Comparison of ENCODE assay signal across 10 cellular contexts in genomic region chr7:2478387-2478760, GRCh38. TPM values are rescaled to one million over a fixed set of nuclear protein-coding genes. Genes with fewer than 3 reads are reported as not detected.
DNase-seq lines count a peak whose midpoint lies in the region; ATAC-seq and TF ChIP-seq lines count a peak whose summit lies in the region.
"Had no signal": no experiment of that assay in that cellular context is flagged by ENCODE, and none has a peak within 500 bp of the region (broad histone marks: within the 10 kb centered on the region; RNA-seq: fewer than 3 reads in every experiment).

No MANE protein-coding gene starts in this region.

- in situ Hi-C loops in astrocyte of the spinal cord (cut with HindIII; ENCODE audit: low sequenced_read_pairs): no loop called here

- intact Hi-C loops in activated CD8-positive, alpha-beta T cell treated with anti-CD3 and anti-CD28 coated beads for 36 hours (cut with micrococcal nuclease): loop anchor here (5.0 kb wide), 1 partner anchor 44 kb away; no protein-coding TSS in a partner anchor
- intact Hi-C loops in lower leg skin (cut with DNase I; ENCODE audit: low total_unique reads): loop anchor here (10.0 kb wide), 1 partner anchor 904 kb away; the partner anchor contains the start of gene PSMG3
- intact Hi-C loops in aorta (cut with DNase I): no loop called here

- no peaks in the 10 kb centered on the region for H3K4me1 ChIP-seq in aorta (ENCODE audit: control insufficient read depth in 1 of 2, insufficient read depth in 2 of 2, low read length in 2 of 2)

- no peak overlapping the region for H3K4me3 ChIP-seq in astrocyte of the spinal cord (ENCODE audit: low read depth, low read length)
- no peak overlapping the region for H3K4me3 ChIP-seq in lower leg skin (ENCODE audit: low read depth, poor library complexity, severe bottlenecking)
- H3K4me3 ChIP-seq in aorta (ENCODE audit: low read length in 2 of 2): no peak overlapping the region

- no peak overlapping the region for H3K27ac ChIP-seq in aorta (ENCODE audit: low read depth in 1 of 2, low read length in 2 of 2)

- H3K27me3 ChIP-seq in aorta (ENCODE audit: control insufficient read depth in 1 of 2, insufficient read depth in 2 of 2, low read length in 1 of 2): no peaks in the 10 kb centered on the region

- no peak for TF ChIP-seq CTCF in activated CD8-positive, alpha-beta T cell treated with anti-CD3 and anti-CD28 coated beads for 36 hours (IDR thresholded peaks at IDR 0.05)
- TF ChIP-seq CTCF in astrocyte of the spinal cord (IDR thresholded peaks at IDR 0.05; ENCODE audit: low read depth, low read length): no peak
- TF ChIP-seq CTCF in lower leg skin (IDR thresholded peaks at IDR 0.05): no peak

- DNase-seq in activated CD8-positive, alpha-beta T cell treated with anti-CD3 and anti-CD28 coated beads, Interleukin-2, amount 10 ng/mL, durations not matched to agents 7 days and 5 days: peak; percentile 33
- no peak for DNase-seq in activated CD8-positive, alpha-beta T cell treated with anti-CD3 and anti-CD28 coated beads for 36 hours
- DNase-seq in astrocyte of the spinal cord (ENCODE audit: low read depth, low spot score): peak; percentile 37
- peak; percentile 80 to 94 for DNase-seq in lower leg skin (ENCODE audit: low spot score in 2 of 2)
- DNase-seq in aorta: peak; percentile 82 to 90
- no peak for DNase-seq in activated naive CD4-positive, alpha-beta T cell treated with anti-CD3 and anti-CD28 coated beads, Interleukin-2, amount 50 U/mL, for 72 hours (ENCODE audit: low spot score in 2 of 2)

- H3K9me3 Mint-ChIP-seq in activated CD8-positive, alpha-beta T cell treated with anti-CD3 and anti-CD28 coated beads, Interleukin-2, amount 10 ng/mL, durations not matched to agents 7 days and 5 days (ENCODE audit: insufficient read depth): no peaks in the 10 kb centered on the region
- H3K9me3 Mint-ChIP-seq in activated CD8-positive, alpha-beta T cell treated with anti-CD3 and anti-CD28 coated beads for 36 hours: peaks cover 6% of the 10 kb centered on the region
- no peaks in the 10 kb centered on the region for H3K9me3 Mint-ChIP-seq in activated naive CD4-positive, alpha-beta T cell treated with anti-CD3 and anti-CD28 coated beads, Interleukin-2, amount 50 U/mL, for 72 hours

- no peaks in the 10 kb centered on the region for H3K36me3 ChIP-seq in aorta (ENCODE audit: control insufficient read depth in 1 of 2, insufficient read depth in 2 of 2, low read length in 1 of 2)

- no peak for TF ChIP-seq POLR2A in lower leg skin (IDR thresholded peaks at IDR 0.05)

- peaks cover 6% of the 10 kb centered on the region for H3K27me3 Mint-ChIP-seq in activated CD8-positive, alpha-beta T cell treated with anti-CD3 and anti-CD28 coated beads, Interleukin-2, amount 10 ng/mL, durations not matched to agents 7 days and 5 days (ENCODE audit: low read depth)
- H3K27me3 Mint-ChIP-seq in activated CD8-positive, alpha-beta T cell treated with anti-CD3 and anti-CD28 coated beads for 36 hours: no peaks in the 10 kb centered on the region

- H3K27ac Mint-ChIP-seq in activated CD8-positive, alpha-beta T cell treated with anti-CD3 and anti-CD28 coated beads, Interleukin-2, amount 10 ng/mL, durations not matched to agents 7 days and 5 days: no peak overlapping the region
- H3K27ac Mint-ChIP-seq in activated CD8-positive, alpha-beta T cell treated with anti-CD3 and anti-CD28 coated beads for 36 hours: no peak overlapping the region
- H3K27ac Mint-ChIP-seq in activated naive CD4-positive, alpha-beta T cell treated with anti-CD3 and anti-CD28 coated beads, Interleukin-2, amount 50 U/mL, for 72 hours: no peak overlapping the region

- WGBS in lower leg skin, 2 donors: 7 to 35% methylated on average over 8 to 9 of the region's 11 CpGs
- WGBS in aorta, 2 donors: 9 to 13% methylated on average over 11 of the region's 11 CpGs

- H3K4me3 Mint-ChIP-seq in activated CD8-positive, alpha-beta T cell treated with anti-CD3 and anti-CD28 coated beads, Interleukin-2, amount 10 ng/mL, durations not matched to agents 7 days and 5 days: no peak overlapping the region
- H3K4me3 Mint-ChIP-seq in activated CD8-positive, alpha-beta T cell treated with anti-CD3 and anti-CD28 coated beads for 36 hours: no peak overlapping the region

- no peaks in the 10 kb centered on the region for H3K9me3 ChIP-seq in aorta (ENCODE audit: control insufficient read depth, low read length)

- H3K4me1 Mint-ChIP-seq in activated CD8-positive, alpha-beta T cell treated with anti-CD3 and anti-CD28 coated beads, Interleukin-2, amount 10 ng/mL, durations not matched to agents 7 days and 5 days (ENCODE audit: low read depth): peaks cover 21% of the 10 kb centered on the region
- no peaks in the 10 kb centered on the region for H3K4me1 Mint-ChIP-seq in activated CD8-positive, alpha-beta T cell treated with anti-CD3 and anti-CD28 coated beads for 36 hours (ENCODE audit: low read depth)

- POLR2A ChIA-PET in activated CD8-positive, alpha-beta T cell treated with anti-CD3 and anti-CD28 coated beads, Interleukin-2, amount 10 ng/mL, durations not matched to agents 7 days and 5 days (lab: Charles Lee): interaction anchor here (1.2 kb wide), 1 partner anchor 48 kb away, joined by 3 read pairs; no protein-coding TSS in a partner anchor
- POLR2A ChIA-PET in activated CD8-positive, alpha-beta T cell treated with anti-CD3 and anti-CD28 coated beads for 36 hours (lab: Charles Lee): interaction anchor here (1.0 kb wide), 1 partner anchor 52 kb away, joined by 4 read pairs; no protein-coding TSS in a partner anchor

- CTCF ChIA-PET in activated CD8-positive, alpha-beta T cell treated with anti-CD3 and anti-CD28 coated beads, Interleukin-2, amount 10 ng/mL, durations not matched to agents 7 days and 5 days (lab: Charles Lee): interaction anchor here (0.8 to 3.0 kb wide), 4 partner anchors 10 to 172 kb away, joined by 3 to 15 read pairs (median 6); no protein-coding TSS in a partner anchor
- CTCF ChIA-PET in activated CD8-positive, alpha-beta T cell treated with anti-CD3 and anti-CD28 coated beads for 36 hours (lab: Charles Lee): interaction anchor here (0.9 to 1.6 kb wide), 7 partner anchors 8 to 232 kb away, joined by 3 to 5 read pairs (median 3); partner anchors contain the start of gene IQCE

- no peaks in the 10 kb centered on the region for H3K36me3 Mint-ChIP-seq in activated CD8-positive, alpha-beta T cell treated with anti-CD3 and anti-CD28 coated beads, Interleukin-2, amount 10 ng/mL, durations not matched to agents 7 days and 5 days (ENCODE audit: low read depth)
- no peaks in the 10 kb centered on the region for H3K36me3 Mint-ChIP-seq in activated CD8-positive, alpha-beta T cell treated with anti-CD3 and anti-CD28 coated beads for 36 hours (ENCODE audit: low read depth)
- peaks cover 0 to 6% of the 10 kb centered on the region in 2 donors for H3K36me3 Mint-ChIP-seq in activated naive CD4-positive, alpha-beta T cell treated with anti-CD3 and anti-CD28 coated beads, Interleukin-2, amount 50 U/mL, for 72 hours

- ATAC-seq in activated CD8-positive, alpha-beta T cell treated with anti-CD3 and anti-CD28 coated beads, Interleukin-2, amount 10 ng/mL, durations not matched to agents 7 days and 5 days: no peak
- no peak for ATAC-seq in activated CD8-positive, alpha-beta T cell treated with anti-CD3 and anti-CD28 coated beads for 36 hours
- ATAC-seq in aorta (ENCODE audit: low FRiP score) (peak; percentile 73), GM19023 (IDR thresholded peaks at IDR 0.05; ENCODE audit: unreplicated experiment) (no peak), HG02623 (IDR thresholded peaks at IDR 0.05; ENCODE audit: unreplicated experiment) (no peak)
- no peak for ATAC-seq in activated naive CD4-positive, alpha-beta T cell treated with anti-CD3 and anti-CD28 coated beads, Interleukin-2, amount 50 U/mL, for 72 hours

RNA-seq across cellular contexts. Expression of gene GRIFIN, which starts 2.2 kb away (rescaled TPM):
- total RNA-seq in activated CD8-positive, alpha-beta T cell treated with anti-CD3 and anti-CD28 coated beads, Interleukin-2, amount 10 ng/mL, durations not matched to agents 7 days and 5 days: not detected
- total RNA-seq in activated CD8-positive, alpha-beta T cell treated with anti-CD3 and anti-CD28 coated beads for 36 hours: not detected
- total RNA-seq in lower leg skin: not detected
- not detected for total RNA-seq in aorta
- polyA plus RNA-seq in aorta: not detected
- not detected for total RNA-seq in activated naive CD4-positive, alpha-beta T cell treated with anti-CD3 and anti-CD28 coated beads, Interleukin-2, amount 50 U/mL, for 72 hours
- total RNA-seq: NCI-H460 had no signal
- polyA plus RNA-seq: BJ had no signal

RNA-seq across cellular contexts. Expression of gene LFNG, which starts 41.2 kb away (rescaled TPM):
- total RNA-seq in activated CD8-positive, alpha-beta T cell treated with anti-CD3 and anti-CD28 coated beads, Interleukin-2, amount 10 ng/mL, durations not matched to agents 7 days and 5 days: 100 to 1,000 TPM; 134 to 136 TPM
- total RNA-seq in activated CD8-positive, alpha-beta T cell treated with anti-CD3 and anti-CD28 coated beads for 36 hours: 10 to 100 TPM; 50.6 TPM
- total RNA-seq in lower leg skin (100 to 1,000 TPM; 104 to 169 (median 139) TPM), aorta (10 to 100 TPM; 14.0 to 30.6 TPM)
- polyA plus RNA-seq in aorta: 1 to 10 TPM; 2.3 to 5.8 TPM
- 10 to 100 TPM; 17.8 to 21.1 TPM for total RNA-seq in activated naive CD4-positive, alpha-beta T cell treated with anti-CD3 and anti-CD28 coated beads, Interleukin-2, amount 50 U/mL, for 72 hours

Comparison
In these comparisons a context has a peak if more than half of its experiments do, and no peak if none do; other contexts are left out.
1. DNase-seq: peak in activated CD8-positive, alpha-beta T cell treated with anti-CD3 and anti-CD28 coated beads, Interleukin-2, amount 10 ng/mL, durations not matched to agents 7 days and 5 days (single experiment), astrocyte of the spinal cord (single experiment), lower leg skin (2 of 2) and aorta (2 of 2); none in activated CD8-positive, alpha-beta T cell treated with anti-CD3 and anti-CD28 coated beads for 36 hours (single experiment) and activated naive CD4-positive, alpha-beta T cell treated with anti-CD3 and anti-CD28 coated beads, Interleukin-2, amount 50 U/mL, for 72 hours (0 of 2).
2. intact Hi-C loops: an anchor here in activated CD8-positive, alpha-beta T cell treated with anti-CD3 and anti-CD28 coated beads for 36 hours (5.0 kb wide) and lower leg skin (10.0 kb wide); none called in aorta.